Comparison of ENCODE assay signal across 2 cellular contexts in the genomic region with DNA sequence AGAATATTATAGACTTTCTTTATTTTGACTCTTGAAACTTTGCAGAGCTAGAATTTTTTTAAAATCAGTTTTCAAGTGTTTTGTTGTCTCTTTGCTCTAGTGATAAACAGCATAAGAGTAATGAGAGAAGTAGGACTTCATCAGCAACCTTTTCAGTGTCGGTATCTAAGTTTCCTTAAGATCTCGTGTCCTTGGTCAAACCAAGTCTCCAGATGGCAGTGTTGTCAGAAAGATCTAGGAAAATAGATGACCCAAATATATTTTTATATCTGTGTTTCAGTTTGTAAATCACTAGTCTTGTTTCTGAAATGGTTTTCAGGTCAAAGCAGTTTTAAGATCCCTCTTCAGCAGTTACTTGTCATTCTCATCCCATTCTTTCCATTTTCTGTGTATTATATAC.
TF ChIP-seq lines count a peak whose summit lies in the region.

No MANE protein-coding gene starts in this region.

TF ChIP-seq in HCT116, 20 proteins besides CTCF, POLR2A, EP300 and RAD21 (continued from another document):
- TF ChIP-seq EZH2phosphoT487 (IDR thresholded peaks at IDR 0.05; ENCODE audit: borderline replicate concordance) (no peak), JUND (IDR thresholded peaks at IDR 0.05) (no peak), ZNF274 (IDR thresholded peaks at IDR 0.05; ENCODE audit: low read depth, low read length) (no peak), YY1 (IDR thresholded peaks at IDR 0.05; ENCODE audit: extremely low read depth, insufficient replicate concordance, low read depth, low read length) (no peak), ATF3 (IDR thresholded peaks at IDR 0.05) (no peak), ELF1 (IDR thresholded peaks at IDR 0.05; ENCODE audit: borderline replicate concordance, low read depth) (no peak), CEBPB (IDR thresholded peaks at IDR 0.05; ENCODE audit: low read depth) (no peak), TCF7L2 (IDR thresholded peaks at IDR 0.05; ENCODE audit: borderline replicate concordance, extremely low read depth, insufficient read depth, insufficient read length) (no peak), ZFX (IDR thresholded peaks at IDR 0.05) (no peak), EGR1 (IDR thresholded peaks at IDR 0.05; ENCODE audit: low read depth) (no peak)
- TF ChIP-seq, protein P1, sequence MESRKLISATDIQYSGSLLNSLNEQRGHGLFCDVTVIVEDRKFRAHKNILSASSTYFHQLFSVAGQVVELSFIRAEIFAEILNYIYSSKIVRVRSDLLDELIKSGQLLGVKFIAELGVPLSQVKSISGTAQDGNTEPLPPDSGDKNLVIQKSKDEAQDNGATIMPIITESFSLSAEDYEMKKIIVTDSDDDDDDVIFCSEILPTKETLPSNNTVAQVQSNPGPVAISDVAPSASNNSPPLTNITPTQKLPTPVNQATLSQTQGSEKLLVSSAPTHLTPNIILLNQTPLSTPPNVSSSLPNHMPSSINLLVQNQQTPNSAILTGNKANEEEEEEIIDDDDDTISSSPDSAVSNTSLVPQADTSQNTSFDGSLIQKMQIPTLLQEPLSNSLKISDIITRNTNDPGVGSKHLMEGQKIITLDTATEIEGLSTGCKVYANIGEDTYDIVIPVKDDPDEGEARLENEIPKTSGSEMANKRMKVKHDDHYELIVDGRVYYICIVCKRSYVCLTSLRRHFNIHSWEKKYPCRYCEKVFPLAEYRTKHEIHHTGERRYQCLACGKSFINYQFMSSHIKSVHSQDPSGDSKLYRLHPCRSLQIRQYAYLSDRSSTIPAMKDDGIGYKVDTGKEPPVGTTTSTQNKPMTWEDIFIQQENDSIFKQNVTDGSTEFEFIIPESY (IDR thresholded peaks at IDR 0.05; ENCODE audit: extremely low read depth, insufficient replicate concordance, low read length), result no peak
- TF ChIP-seq, protein P2, sequence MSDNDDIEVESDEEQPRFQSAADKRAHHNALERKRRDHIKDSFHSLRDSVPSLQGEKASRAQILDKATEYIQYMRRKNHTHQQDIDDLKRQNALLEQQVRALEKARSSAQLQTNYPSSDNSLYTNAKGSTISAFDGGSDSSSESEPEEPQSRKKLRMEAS (IDR thresholded peaks at IDR 0.05), result no peak
- TF ChIP-seq, protein P3, sequence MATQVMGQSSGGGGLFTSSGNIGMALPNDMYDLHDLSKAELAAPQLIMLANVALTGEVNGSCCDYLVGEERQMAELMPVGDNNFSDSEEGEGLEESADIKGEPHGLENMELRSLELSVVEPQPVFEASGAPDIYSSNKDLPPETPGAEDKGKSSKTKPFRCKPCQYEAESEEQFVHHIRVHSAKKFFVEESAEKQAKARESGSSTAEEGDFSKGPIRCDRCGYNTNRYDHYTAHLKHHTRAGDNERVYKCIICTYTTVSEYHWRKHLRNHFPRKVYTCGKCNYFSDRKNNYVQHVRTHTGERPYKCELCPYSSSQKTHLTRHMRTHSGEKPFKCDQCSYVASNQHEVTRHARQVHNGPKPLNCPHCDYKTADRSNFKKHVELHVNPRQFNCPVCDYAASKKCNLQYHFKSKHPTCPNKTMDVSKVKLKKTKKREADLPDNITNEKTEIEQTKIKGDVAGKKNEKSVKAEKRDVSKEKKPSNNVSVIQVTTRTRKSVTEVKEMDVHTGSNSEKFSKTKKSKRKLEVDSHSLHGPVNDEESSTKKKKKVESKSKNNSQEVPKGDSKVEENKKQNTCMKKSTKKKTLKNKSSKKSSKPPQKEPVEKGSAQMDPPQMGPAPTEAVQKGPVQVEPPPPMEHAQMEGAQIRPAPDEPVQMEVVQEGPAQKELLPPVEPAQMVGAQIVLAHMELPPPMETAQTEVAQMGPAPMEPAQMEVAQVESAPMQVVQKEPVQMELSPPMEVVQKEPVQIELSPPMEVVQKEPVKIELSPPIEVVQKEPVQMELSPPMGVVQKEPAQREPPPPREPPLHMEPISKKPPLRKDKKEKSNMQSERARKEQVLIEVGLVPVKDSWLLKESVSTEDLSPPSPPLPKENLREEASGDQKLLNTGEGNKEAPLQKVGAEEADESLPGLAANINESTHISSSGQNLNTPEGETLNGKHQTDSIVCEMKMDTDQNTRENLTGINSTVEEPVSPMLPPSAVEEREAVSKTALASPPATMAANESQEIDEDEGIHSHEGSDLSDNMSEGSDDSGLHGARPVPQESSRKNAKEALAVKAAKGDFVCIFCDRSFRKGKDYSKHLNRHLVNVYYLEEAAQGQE (IDR thresholded peaks at IDR 0.05; ENCODE audit: low read depth), result no peak

TF ChIP-seq in endothelial cell of umbilical vein, 7 proteins besides CTCF, POLR2A, EP300 and RAD21 (continued from another document):
- TF ChIP-seq GATA2 (IDR thresholded peaks at IDR 0.05; ENCODE audit: insufficient read depth, insufficient read length, low read depth, low read length), result no peak
- no peak for TF ChIP-seq JUN (IDR thresholded peaks at IDR 0.05; ENCODE audit: borderline replicate concordance, insufficient read depth, insufficient read length, low read depth)
- TF ChIP-seq POLR2AphosphoS5 (IDR thresholded peaks at IDR 0.05; ENCODE audit: insufficient read depth, low read depth, low read length), result no peak
- TF ChIP-seq MYC (IDR thresholded peaks at IDR 0.05; ENCODE audit: low read depth, low read length), result no peak
